In the genomic region with DNA sequence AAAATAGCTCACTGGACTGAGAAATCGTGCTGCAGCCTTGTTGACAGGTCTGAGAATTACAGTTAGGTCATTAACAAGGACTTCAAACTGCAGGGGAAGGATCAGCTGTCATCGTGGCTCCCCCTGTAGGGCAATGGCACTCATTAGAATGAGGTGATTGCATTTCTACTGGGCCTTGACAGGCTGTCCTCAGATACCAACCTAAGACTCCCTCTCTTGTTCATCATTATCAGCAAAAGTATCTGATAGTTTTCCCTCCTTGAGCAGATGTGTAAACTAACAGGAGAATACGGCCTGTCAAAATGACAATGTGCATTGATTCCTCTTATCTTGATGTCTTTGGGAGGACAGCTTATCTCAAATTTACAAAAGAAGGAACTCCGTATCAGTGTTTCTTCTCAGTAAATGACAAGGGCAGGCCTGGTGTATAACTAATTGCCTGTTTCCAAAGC, we compare ENCODE assay signal across 8 cellular contexts.
DNase-seq lines count a peak whose midpoint lies in the region; ATAC-seq and TF ChIP-seq lines count a peak whose summit lies in the region.

No MANE protein-coding gene starts in this region.

- H3K4me2 ChIP-seq in OCI-LY1 (ENCODE audit: low read length): no peak overlapping the region

- no peak overlapping the region for H3K4me3 Mint-ChIP-seq in endothelial cell (ENCODE audit: unreplicated experiment)
- no peak overlapping the region for H3K4me3 Mint-ChIP-seq in stimulated activated memory B cell treated with anti-CD40 and anti-IgM and Interleukin-4, amounts not matched to agents 10 μg/mL and 1 μg/mL and 100 μg/mL, for 72 hours

- TF ChIP-seq CTCF in A673 (conservative IDR thresholded peaks at IDR 0.05; ENCODE audit: low read depth, low read length): peak; percentile 70
- TF ChIP-seq CTCF in OCI-LY1 (IDR thresholded peaks at IDR 0.05; ENCODE audit: low read length): peak; percentile 91
- peak; percentile 56 for TF ChIP-seq CTCF in endothelial cell (IDR thresholded peaks at IDR 0.05; ENCODE audit: unreplicated experiment)

- H3F3A ChIP-seq in OCI-LY1 (ENCODE audit: insufficient read depth, low read length): no peaks in the 10 kb centered on the region

- peak; percentile 56 for DNase-seq in A673 (ENCODE audit: low spot score)
- DNase-seq in endothelial cell (ENCODE audit: low spot score): peak; percentile 71
- DNase-seq in stimulated activated naive CD8-positive, alpha-beta T cell treated with anti-CD3 and anti-CD28 coated beads, Interleukin-15, Interleukin-2, amounts not matched to agents 100 U/mL and 50 U/mL, for 24 hours: peak; percentile 13
- no peak for DNase-seq in posterior cingulate gyrus

- peaks cover 3% of the 10 kb centered on the region for H3K27me3 Mint-ChIP-seq in endothelial cell (ENCODE audit: unreplicated experiment)
- no peaks in the 10 kb centered on the region for H3K27me3 Mint-ChIP-seq in stimulated activated memory B cell treated with anti-CD40 and anti-IgM and Interleukin-4, amounts not matched to agents 10 μg/mL and 1 μg/mL and 100 μg/mL, for 72 hours

- CTCF ChIA-PET in A673 (lab: Charles Lee): interaction anchor here (0.7 kb wide), 2 partner anchors 195 to 353 kb away, joined by 3 read pairs; no protein-coding TSS in a partner anchor

- POLR2A ChIA-PET in A673 (lab: Charles Lee; ENCODE audit: low non-redundant PET): no interaction called here

- no peaks in the 10 kb centered on the region for H3K27me3 ChIP-seq in A673 (replicated peaks; ENCODE audit: insufficient read depth, low read depth, low read length, poor library complexity)
- H3K27me3 ChIP-seq in OCI-LY1 (ENCODE audit: insufficient read depth, low read length): no peaks in the 10 kb centered on the region

- H3K9me2 ChIP-seq in OCI-LY1 (ENCODE audit: low read depth, low read length): no peaks in the 10 kb centered on the region

- H3K4me1 ChIP-seq in A673 (ENCODE audit: insufficient read depth, low read length, poor library complexity, severe bottlenecking) (no peaks in the 10 kb centered on the region), OCI-LY1 (ENCODE audit: insufficient read depth, low read length, severe bottlenecking) (no peaks in the 10 kb centered on the region)

- no peaks in the 10 kb centered on the region for H3K36me3 Mint-ChIP-seq in endothelial cell (ENCODE audit: low read depth, unreplicated experiment)
- H3K36me3 Mint-ChIP-seq in stimulated activated memory B cell treated with anti-CD40 and anti-IgM and Interleukin-4, amounts not matched to agents 10 μg/mL and 1 μg/mL and 100 μg/mL, for 72 hours: no peaks in the 10 kb centered on the region

- no peak overlapping the region for H2AFZ ChIP-seq in OCI-LY1 (ENCODE audit: low read length)

- ATAC-seq in GM18502 (IDR thresholded peaks at IDR 0.05; ENCODE audit: poor library complexity, unreplicated experiment) (peak; percentile 61), HG03196 (IDR thresholded peaks at IDR 0.05; ENCODE audit: unreplicated experiment) (peak; percentile 64)
- no peak for ATAC-seq in stimulated activated naive CD8-positive, alpha-beta T cell treated with anti-CD3 and anti-CD28 coated beads, Interleukin-15, Interleukin-2, amounts not matched to agents 100 U/mL and 50 U/mL, for 24 hours
- ATAC-seq in stimulated activated memory B cell treated with anti-CD40 and anti-IgM and Interleukin-4, amounts not matched to agents 10 μg/mL and 1 μg/mL and 100 μg/mL, for 72 hours: no peak

- H3K27ac Mint-ChIP-seq in endothelial cell (ENCODE audit: unreplicated experiment): no peak overlapping the region
- H3K27ac Mint-ChIP-seq in stimulated activated memory B cell treated with anti-CD40 and anti-IgM and Interleukin-4, amounts not matched to agents 10 μg/mL and 1 μg/mL and 100 μg/mL, for 72 hours: no peak overlapping the region

- H3K36me3 ChIP-seq in A673 (ENCODE audit: insufficient read depth, low read length, poor library complexity, severe bottlenecking) (no peaks in the 10 kb centered on the region), OCI-LY1 (ENCODE audit: insufficient read depth, low read length) (no peaks in the 10 kb centered on the region)

- no peaks in the 10 kb centered on the region for H3K9me3 Mint-ChIP-seq in endothelial cell (ENCODE audit: unreplicated experiment)
- H3K9me3 Mint-ChIP-seq in stimulated activated memory B cell treated with anti-CD40 and anti-IgM and Interleukin-4, amounts not matched to agents 10 μg/mL and 1 μg/mL and 100 μg/mL, for 72 hours: no peaks in the 10 kb centered on the region

- H3K4me3 ChIP-seq in A673 (ENCODE audit: low read depth, low read length, poor library complexity, severe bottlenecking) (no peak overlapping the region), OCI-LY1 (ENCODE audit: low read depth, low read length, poor library complexity, severe bottlenecking) (no peak overlapping the region)

- no peaks in the 10 kb centered on the region for H3K79me2 ChIP-seq in OCI-LY1 (ENCODE audit: insufficient read depth, low read length)

- no peaks in the 10 kb centered on the region for H4K20me1 ChIP-seq in OCI-LY1 (ENCODE audit: insufficient read depth, low read length)

- no peak overlapping the region for H3K27ac ChIP-seq in A673 (ENCODE audit: low read depth, low read length, poor library complexity, severe bottlenecking)
- H3K27ac ChIP-seq in OCI-LY1 (ENCODE audit: low read depth, low read length, poor library complexity, severe bottlenecking): no peak overlapping the region

- H3K4me1 Mint-ChIP-seq in endothelial cell (ENCODE audit: unreplicated experiment): no peaks in the 10 kb centered on the region
- no peaks in the 10 kb centered on the region for H3K4me1 Mint-ChIP-seq in stimulated activated memory B cell treated with anti-CD40 and anti-IgM and Interleukin-4, amounts not matched to agents 10 μg/mL and 1 μg/mL and 100 μg/mL, for 72 hours

- no TSS peak for BruUV-seq in A673 (replicated peaks; lab: Mats Ljungman, UMichigan)

- no peak overlapping the region for H3K9ac ChIP-seq in OCI-LY1 (ENCODE audit: low read length)

- intact Hi-C loops in A673 (cut with micrococcal nuclease; ENCODE audit: unreplicated experiment): loop anchor here (10.0 kb wide), 2 partner anchors 598 to 1828 kb away; no protein-coding TSS in a partner anchor
- intact Hi-C loops in posterior cingulate gyrus (cut with DNase I): no loop called here

- no peaks in the 10 kb centered on the region for H3K9me3 ChIP-seq in A673 (ENCODE audit: low read depth, low read length, poor library complexity, severe bottlenecking)
- H3K9me3 ChIP-seq in OCI-LY1 (ENCODE audit: low read length): no peaks in the 10 kb centered on the region

Comparison
In these comparisons a context has a peak if more than half of its experiments do, and no peak if none do; other contexts are left out.
1. DNase-seq: peak in A673 (single experiment), endothelial cell (single experiment) and stimulated activated naive CD8-positive, alpha-beta T cell treated with anti-CD3 and anti-CD28 coated beads, Interleukin-15, Interleukin-2, amounts not matched to agents 100 U/mL and 50 U/mL, for 24 hours (single experiment); none in posterior cingulate gyrus (0 of 10).
2. ATAC-seq: peak in GM18502 (single experiment) and HG03196 (single experiment); none in stimulated activated naive CD8-positive, alpha-beta T cell treated with anti-CD3 and anti-CD28 coated beads, Interleukin-15, Interleukin-2, amounts not matched to agents 100 U/mL and 50 U/mL, for 24 hours (single experiment) and stimulated activated memory B cell treated with anti-CD40 and anti-IgM and Interleukin-4, amounts not matched to agents 10 μg/mL and 1 μg/mL and 100 μg/mL, for 72 hours (single experiment).
3. Peak in every context shown above with its lines, with median percentiles within 50 percentile points of each other: CTCF ChIP-seq.